9 cellular contexts compared by ENCODE assay signal in the genomic region with DNA sequence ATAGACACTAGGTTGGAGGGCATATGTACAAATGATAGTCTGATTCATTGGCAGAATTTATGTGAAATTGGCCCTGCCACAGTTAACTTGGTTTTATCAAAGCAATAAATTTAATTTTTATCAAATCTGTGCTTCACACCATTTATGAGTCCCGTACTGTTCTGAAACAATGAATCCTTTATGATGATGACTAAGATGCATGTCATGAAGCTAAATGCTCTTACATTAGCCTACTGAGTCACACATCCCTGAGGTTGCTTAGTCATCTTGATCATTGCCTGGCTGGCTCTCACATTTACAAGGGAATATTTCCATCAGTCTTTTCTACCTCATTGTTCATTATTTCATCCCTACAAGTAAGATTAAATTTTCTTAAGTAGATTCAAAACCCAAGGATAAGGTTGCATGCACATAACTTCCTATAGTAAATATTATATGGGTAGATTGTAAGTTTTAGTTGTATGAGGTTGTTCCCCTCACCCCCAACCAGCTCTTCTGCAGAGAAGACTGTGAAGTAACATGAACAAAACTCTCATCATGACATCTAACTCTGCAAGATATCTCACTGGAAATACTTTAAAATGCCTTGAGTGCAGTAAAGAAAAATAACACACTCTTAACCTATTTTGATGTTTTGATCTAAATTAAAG.
DNase-seq lines count a peak whose midpoint lies in the region; ATAC-seq, FAIRE-seq and TF ChIP-seq lines count a peak whose summit lies in the region.
"Had no signal": no experiment of that assay in that cellular context is flagged by ENCODE, and none has a peak within 500 bp of the region (broad histone marks: within the 10 kb centered on the region; RNA-seq: fewer than 3 reads in every experiment).

No MANE protein-coding gene starts in this region.

- ATAC-seq in mucosa of descending colon, result peak; percentile 70
- no peak for ATAC-seq in HG03196 (IDR thresholded peaks at IDR 0.05; ENCODE audit: unreplicated experiment)

- H3K27me3 Mint-ChIP-seq in CD14-positive monocyte (ENCODE audit: low read depth in 3 of 3), result peaks cover 0 to 2% (median 0%) of the 10 kb centered on the region in 3 donors
- peaks cover 3% of the 10 kb centered on the region for H3K27me3 Mint-ChIP-seq in activated T-helper 1 cell treated with anti-CD3 and anti-CD28 coated beads, Interleukin-12 subunit alpha, Interleukin-12 subunit beta, Interleukin-2, Interleukin-4 antibody, amounts not matched to agents 30 ng/mL and 10 ng/mL and 1 ng/mL, durations not matched to agents 14 hours and 24 hours and 36 hours (ENCODE audit: insufficient read depth)

- H3K4me3 ChIP-seq in MG63 (no peak overlapping the region), bronchial epithelial cell (ENCODE audit: low read depth, low read length) (no peak overlapping the region), mucosa of descending colon (no peak overlapping the region), thyroid gland (replicated peaks in 1 of 3) (no peak overlapping the region)

- no peaks in the 10 kb centered on the region for H3K27me3 ChIP-seq in MG63
- no peaks in the 10 kb centered on the region for H3K27me3 ChIP-seq in bronchial epithelial cell (ENCODE audit: control insufficient read depth, insufficient read depth, low read length)
- H3K27me3 ChIP-seq in thyroid gland, result no peaks in the 10 kb centered on the region

- WGBS in thyroid gland, 2 donors, result 51 to 76% methylated on average over 1 of the region's 1 CpG

- H3K27ac Mint-ChIP-seq in CD14-positive monocyte, result peak overlapping the region; percentile 50 to 92 (median 85)
- H3K27ac Mint-ChIP-seq in activated T-helper 1 cell treated with anti-CD3 and anti-CD28 coated beads, Interleukin-12 subunit alpha, Interleukin-12 subunit beta, Interleukin-2, Interleukin-4 antibody, amounts not matched to agents 30 ng/mL and 10 ng/mL and 1 ng/mL, durations not matched to agents 14 hours and 24 hours and 36 hours, result no peak overlapping the region

- FAIRE-seq in bronchial epithelial cell (lab: Jason Lieb, UNC), result no peak

- H3K4me1 Mint-ChIP-seq in CD14-positive monocyte, result peaks cover 33% of the 10 kb centered on the region
- H3K4me1 Mint-ChIP-seq in activated T-helper 1 cell treated with anti-CD3 and anti-CD28 coated beads, Interleukin-12 subunit alpha, Interleukin-12 subunit beta, Interleukin-2, Interleukin-4 antibody, amounts not matched to agents 30 ng/mL and 10 ng/mL and 1 ng/mL, durations not matched to agents 14 hours and 24 hours and 36 hours (ENCODE audit: low read depth), result peaks cover 13% of the 10 kb centered on the region

- no peaks in the 10 kb centered on the region for H3K36me3 ChIP-seq in MG63
- peaks cover 1% of the 10 kb centered on the region for H3K36me3 ChIP-seq in bronchial epithelial cell (ENCODE audit: control insufficient read depth, insufficient read depth, low read length)
- H3K36me3 ChIP-seq in mucosa of descending colon (ENCODE audit: low read depth), result no peaks in the 10 kb centered on the region
- H3K36me3 ChIP-seq in thyroid gland, result no peaks in the 10 kb centered on the region

- no peak for TF ChIP-seq CTCF in CD14-positive monocyte (IDR thresholded peaks at IDR 0.05)
- TF ChIP-seq CTCF in bronchial epithelial cell (IDR thresholded peaks at IDR 0.05; ENCODE audit: insufficient read depth, low read length, severe bottlenecking), result no peak
- no peak for TF ChIP-seq CTCF in mucosa of descending colon (IDR thresholded peaks at IDR 0.05)
- no peak for TF ChIP-seq CTCF in thyroid gland (IDR thresholded peaks at IDR 0.05)

- TF ChIP-seq POLR2A in thyroid gland (IDR thresholded peaks at IDR 0.05), result no peak

- peaks cover 0 to 3% (median 0%) of the 10 kb centered on the region in 7 donors for H3K9me3 Mint-ChIP-seq in CD14-positive monocyte
- H3K9me3 Mint-ChIP-seq in activated T-helper 1 cell treated with anti-CD3 and anti-CD28 coated beads, Interleukin-12 subunit alpha, Interleukin-12 subunit beta, Interleukin-2, Interleukin-4 antibody, amounts not matched to agents 30 ng/mL and 10 ng/mL and 1 ng/mL, durations not matched to agents 14 hours and 24 hours and 36 hours, result no peaks in the 10 kb centered on the region

- H3K9me3 ChIP-seq in MG63, result peaks cover 2% of the 10 kb centered on the region; the same call in 1 of the 2 replicates
- no peaks in the 10 kb centered on the region for H3K9me3 ChIP-seq in mucosa of descending colon
- no peaks in the 10 kb centered on the region for H3K9me3 ChIP-seq in thyroid gland

- H3K4me3 Mint-ChIP-seq in CD14-positive monocyte, result peak overlapping the region in 1 of 2 donors; percentile 16
- no peak overlapping the region for H3K4me3 Mint-ChIP-seq in activated T-helper 1 cell treated with anti-CD3 and anti-CD28 coated beads, Interleukin-12 subunit alpha, Interleukin-12 subunit beta, Interleukin-2, Interleukin-4 antibody, amounts not matched to agents 30 ng/mL and 10 ng/mL and 1 ng/mL, durations not matched to agents 14 hours and 24 hours and 36 hours

- intact Hi-C loops in CD14-positive monocyte (cut with micrococcal nuclease) (loop anchor here (10.0 kb wide), 2 partner anchors 81 to 381 kb away; no protein-coding TSS in a partner anchor), mucosa of descending colon (cut with DNase I, micrococcal nuclease) (no loop called here), thyroid gland (cut with DNase I) (no loop called here)
- intact Hi-C loops in activated T-helper 1 cell treated with anti-CD3 and anti-CD28 coated beads, Interleukin-12 subunit alpha, Interleukin-12 subunit beta, Interleukin-2, Interleukin-4 antibody, amounts not matched to agents 30 ng/mL and 10 ng/mL and 1 ng/mL, durations not matched to agents 14 hours and 24 hours and 36 hours (cut with micrococcal nuclease), result no loop called here

- peaks cover 2 to 4% of the 10 kb centered on the region in 2 donors for H3K36me3 Mint-ChIP-seq in CD14-positive monocyte
- H3K36me3 Mint-ChIP-seq in activated T-helper 1 cell treated with anti-CD3 and anti-CD28 coated beads, Interleukin-12 subunit alpha, Interleukin-12 subunit beta, Interleukin-2, Interleukin-4 antibody, amounts not matched to agents 30 ng/mL and 10 ng/mL and 1 ng/mL, durations not matched to agents 14 hours and 24 hours and 36 hours (ENCODE audit: low read depth), result no peaks in the 10 kb centered on the region

- H3K27ac ChIP-seq in thyroid gland, result no peak overlapping the region

- DNase-seq in CD14-positive monocyte (ENCODE audit: low spot score) (peak; percentile 73), MG63 (peak; percentile 69), bronchial epithelial cell (ENCODE audit: low read depth) (peak; percentile 98), mucosa of descending colon (no peak), thyroid gland (no peak), NCI-H1105 treated with DMSO at 0.1 percent for 48 hours (lab: John Stamatoyannopoulos, UW) (no peak)
- DNase-seq in activated T-helper 1 cell treated with anti-CD3 and anti-CD28 coated beads, Interleukin-12 subunit alpha, Interleukin-12 subunit beta, Interleukin-2, Interleukin-4 antibody, amounts not matched to agents 30 ng/mL and 10 ng/mL and 1 ng/mL, durations not matched to agents 14 hours and 24 hours and 36 hours (ENCODE audit: low spot score), result no peak
- DNase-seq: NCI-H774 had no signal

- H3K4me1 ChIP-seq in mucosa of descending colon (ENCODE audit: low read depth) (no peaks in the 10 kb centered on the region), thyroid gland (no peaks in the 10 kb centered on the region)

Comparison
In these comparisons a context has a peak if more than half of its experiments do, and no peak if none do; other contexts are left out.
1. DNase-seq: peak in CD14-positive monocyte (single experiment), MG63 (single experiment) and bronchial epithelial cell (single experiment); none in mucosa of descending colon (0 of 3), thyroid gland (0 of 2), NCI-H1105 treated with DMSO at 0.1 percent for 48 hours (single experiment) and activated T-helper 1 cell treated with anti-CD3 and anti-CD28 coated beads, Interleukin-12 subunit alpha, Interleukin-12 subunit beta, Interleukin-2, Interleukin-4 antibody, amounts not matched to agents 30 ng/mL and 10 ng/mL and 1 ng/mL, durations not matched to agents 14 hours and 24 hours and 36 hours (single experiment).
2. intact Hi-C loops: an anchor here in CD14-positive monocyte (10.0 kb wide); none called in mucosa of descending colon, thyroid gland and activated T-helper 1 cell treated with anti-CD3 and anti-CD28 coated beads, Interleukin-12 subunit alpha, Interleukin-12 subunit beta, Interleukin-2, Interleukin-4 antibody, amounts not matched to agents 30 ng/mL and 10 ng/mL and 1 ng/mL, durations not matched to agents 14 hours and 24 hours and 36 hours.